Comparison of ENCODE assay signal across 14 cellular contexts in genomic region chr2:86021396-86022378, GRCh38.
DNase-seq lines count a peak whose midpoint lies in the region; ATAC-seq and TF ChIP-seq lines count a peak whose summit lies in the region.
"Had no signal": no experiment of that assay in that cellular context is flagged by ENCODE, and none has a peak within 500 bp of the region (broad histone marks: within the 10 kb centered on the region; RNA-seq: fewer than 3 reads in every experiment).

No MANE protein-coding gene starts in this region.

- H3K36me3 ChIP-seq in left ventricle myocardium inferior, result peaks cover 13% of the 10 kb centered on the region
- H3K36me3 ChIP-seq: neural progenitor cell had no signal

- peaks cover 16% of the 10 kb centered on the region for H3K4me1 Mint-ChIP-seq in activated CD8-positive, alpha-beta T cell treated with anti-CD3 and anti-CD28 coated beads, Interleukin-2, amount 10 ng/mL, durations not matched to agents 7 days and 5 days (ENCODE audit: low read depth)
- H3K4me1 Mint-ChIP-seq in activated CD8-positive, alpha-beta T cell treated with anti-CD3 and anti-CD28 coated beads for 36 hours (ENCODE audit: low read depth), result peaks cover 13% of the 10 kb centered on the region
- H3K4me1 Mint-ChIP-seq: neural progenitor cell had no signal

- no peak for DNase-seq in activated CD8-positive, alpha-beta T cell treated with anti-CD3 and anti-CD28 coated beads, Interleukin-2, amount 10 ng/mL, durations not matched to agents 7 days and 5 days
- DNase-seq in activated CD8-positive, alpha-beta T cell treated with anti-CD3 and anti-CD28 coated beads for 36 hours, result no peak
- DNase-seq in astrocyte of the cerebellum (ENCODE audit: low read depth) (no peak), left ventricle myocardium inferior (no peak), SW 1271 (lab: John Stamatoyannopoulos, UW) (no peak), GM03348 (ENCODE audit: low spot score) (no peak)
- DNase-seq: effector CD4-positive, alpha-beta T cell; NCI-H510A had no signal

- H3K4me3 ChIP-seq in astrocyte of the cerebellum (ENCODE audit: low read depth, low read length) (no peak overlapping the region), left ventricle myocardium inferior (no peak overlapping the region)
- H3K4me3 ChIP-seq: neural progenitor cell, spleen, upper lobe of right lung had no signal

- no peaks in the 10 kb centered on the region for H3K9me3 Mint-ChIP-seq in activated CD8-positive, alpha-beta T cell treated with anti-CD3 and anti-CD28 coated beads, Interleukin-2, amount 10 ng/mL, durations not matched to agents 7 days and 5 days (ENCODE audit: insufficient read depth)
- no peaks in the 10 kb centered on the region for H3K9me3 Mint-ChIP-seq in activated CD8-positive, alpha-beta T cell treated with anti-CD3 and anti-CD28 coated beads for 36 hours
- H3K9me3 Mint-ChIP-seq: neural progenitor cell had no signal

- H3K27ac ChIP-seq in left ventricle myocardium inferior (replicated peaks) (peak overlapping the region; percentile 42), temporal lobe (ENCODE audit: low read depth, low read length) (peak overlapping the region; percentile 88)
- H3K27ac ChIP-seq: neural progenitor cell, upper lobe of right lung had no signal

- in situ Hi-C loops in astrocyte of the cerebellum (cut with HindIII; ENCODE audit: low sequenced_read_pairs), result no loop called here

- H3K27me3 ChIP-seq in left ventricle myocardium inferior (ENCODE audit: low read depth), result peaks cover 31% of the 10 kb centered on the region
- H3K27me3 ChIP-seq: neural progenitor cell, spleen, upper lobe of right lung had no signal

- H3K27me3 Mint-ChIP-seq in activated CD8-positive, alpha-beta T cell treated with anti-CD3 and anti-CD28 coated beads, Interleukin-2, amount 10 ng/mL, durations not matched to agents 7 days and 5 days (ENCODE audit: low read depth), result no peaks in the 10 kb centered on the region
- H3K27me3 Mint-ChIP-seq in activated CD8-positive, alpha-beta T cell treated with anti-CD3 and anti-CD28 coated beads for 36 hours, result no peaks in the 10 kb centered on the region
- H3K27me3 Mint-ChIP-seq: activated naive CD8-positive, alpha-beta T cell had no signal

- intact Hi-C loops in activated CD8-positive, alpha-beta T cell treated with anti-CD3 and anti-CD28 coated beads for 36 hours (cut with micrococcal nuclease), result no loop called here
- intact Hi-C loops in left ventricle myocardium inferior (cut with micrococcal nuclease), result no loop called here

- H3K4me1 ChIP-seq in left ventricle myocardium inferior, result peaks cover 35% of the 10 kb centered on the region
- H3K4me1 ChIP-seq: neural progenitor cell had no signal

- POLR2A ChIA-PET in activated CD8-positive, alpha-beta T cell treated with anti-CD3 and anti-CD28 coated beads, Interleukin-2, amount 10 ng/mL, durations not matched to agents 7 days and 5 days (lab: Charles Lee), result no interaction called here
- POLR2A ChIA-PET in activated CD8-positive, alpha-beta T cell treated with anti-CD3 and anti-CD28 coated beads for 36 hours (lab: Charles Lee), result interaction anchor here (0.6 to 1.2 kb wide), 4 partner anchors 19 to 154 kb away, joined by 3 to 4 read pairs (median 3); no protein-coding TSS in a partner anchor

- CTCF ChIA-PET in activated CD8-positive, alpha-beta T cell treated with anti-CD3 and anti-CD28 coated beads, Interleukin-2, amount 10 ng/mL, durations not matched to agents 7 days and 5 days (lab: Charles Lee), result interaction anchor here (1.0 to 1.7 kb wide), 4 partner anchors 14 to 194 kb away, joined by 3 to 8 read pairs (median 4); no protein-coding TSS in a partner anchor
- CTCF ChIA-PET in activated CD8-positive, alpha-beta T cell treated with anti-CD3 and anti-CD28 coated beads for 36 hours (lab: Charles Lee), result interaction anchor here (1.4 kb wide), 1 partner anchor 59 kb away, joined by 3 read pairs; no protein-coding TSS in a partner anchor

- peak overlapping the region; percentile 12 for H3K27ac Mint-ChIP-seq in activated CD8-positive, alpha-beta T cell treated with anti-CD3 and anti-CD28 coated beads, Interleukin-2, amount 10 ng/mL, durations not matched to agents 7 days and 5 days
- no peak overlapping the region for H3K27ac Mint-ChIP-seq in activated CD8-positive, alpha-beta T cell treated with anti-CD3 and anti-CD28 coated beads for 36 hours
- H3K27ac Mint-ChIP-seq: activated naive CD8-positive, alpha-beta T cell; neural progenitor cell had no signal

- H3K36me3 Mint-ChIP-seq in activated CD8-positive, alpha-beta T cell treated with anti-CD3 and anti-CD28 coated beads, Interleukin-2, amount 10 ng/mL, durations not matched to agents 7 days and 5 days (ENCODE audit: low read depth), result peaks cover 26% of the 10 kb centered on the region
- peaks cover 18% of the 10 kb centered on the region for H3K36me3 Mint-ChIP-seq in activated CD8-positive, alpha-beta T cell treated with anti-CD3 and anti-CD28 coated beads for 36 hours (ENCODE audit: low read depth)
- H3K36me3 Mint-ChIP-seq: activated naive CD8-positive, alpha-beta T cell had no signal

- no peak for ATAC-seq in activated CD8-positive, alpha-beta T cell treated with anti-CD3 and anti-CD28 coated beads, Interleukin-2, amount 10 ng/mL, durations not matched to agents 7 days and 5 days
- ATAC-seq in activated CD8-positive, alpha-beta T cell treated with anti-CD3 and anti-CD28 coated beads for 36 hours, result no peak
- no peak for ATAC-seq in HG03159 (IDR thresholded peaks at IDR 0.05; ENCODE audit: unreplicated experiment)

- TF ChIP-seq CTCF in activated CD8-positive, alpha-beta T cell treated with anti-CD3 and anti-CD28 coated beads for 36 hours (IDR thresholded peaks at IDR 0.05), result no peak
- TF ChIP-seq CTCF in astrocyte of the cerebellum (IDR thresholded peaks at IDR 0.05; ENCODE audit: low read depth, low read length, missing control alignments), result peak; percentile 20
- no peak for TF ChIP-seq CTCF in left ventricle myocardium inferior (IDR thresholded peaks at IDR 0.05; ENCODE audit: borderline replicate concordance)

- no peak overlapping the region for H3K4me3 Mint-ChIP-seq in activated CD8-positive, alpha-beta T cell treated with anti-CD3 and anti-CD28 coated beads, Interleukin-2, amount 10 ng/mL, durations not matched to agents 7 days and 5 days
- no peak overlapping the region for H3K4me3 Mint-ChIP-seq in activated CD8-positive, alpha-beta T cell treated with anti-CD3 and anti-CD28 coated beads for 36 hours
- H3K4me3 Mint-ChIP-seq: activated naive CD8-positive, alpha-beta T cell; neural progenitor cell had no signal

- H3K9me3 ChIP-seq in left ventricle myocardium inferior (replicated peaks), result no peaks in the 10 kb centered on the region
- H3K9me3 ChIP-seq: spleen, upper lobe of right lung had no signal
